In the genomic region with DNA sequence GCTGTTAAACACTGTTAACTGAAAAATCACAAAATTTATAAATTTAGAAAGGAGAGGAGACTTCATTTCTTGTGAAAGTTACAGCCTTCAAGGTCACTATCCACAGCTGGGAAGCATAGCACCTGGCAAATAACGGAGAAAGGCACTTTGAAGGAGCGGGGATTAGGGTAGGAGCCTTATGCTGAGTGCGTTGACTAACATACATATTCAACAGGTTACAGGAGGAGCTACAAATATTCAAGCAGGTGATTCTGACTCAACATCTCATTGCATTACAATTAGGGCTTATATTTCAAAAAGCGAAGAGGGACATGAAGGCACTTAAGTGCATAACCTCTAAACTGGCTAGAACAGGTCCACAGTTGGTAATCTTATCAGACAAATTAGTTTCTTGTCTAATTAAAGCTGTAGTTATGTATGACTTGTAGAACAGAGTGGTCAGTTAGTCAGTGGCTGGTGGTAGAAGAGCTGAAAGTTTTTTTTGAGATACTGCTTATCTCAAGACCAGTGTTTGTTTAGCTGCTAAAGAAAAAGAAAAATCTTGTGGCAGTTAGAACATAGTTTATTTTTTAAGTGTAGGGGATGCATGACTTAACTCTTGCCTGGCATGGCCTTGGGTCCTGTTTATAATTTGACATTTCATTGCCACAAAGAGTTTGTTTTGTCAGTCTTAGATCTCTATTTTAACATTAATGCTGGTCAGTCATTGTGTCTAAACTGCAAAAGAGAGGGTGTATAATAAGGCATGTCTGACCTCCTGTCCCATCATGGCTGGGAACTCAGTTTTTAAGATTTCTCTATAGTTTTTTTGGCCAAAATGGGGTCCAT, we compare ENCODE assay signal across 2 cellular contexts.
TF ChIP-seq lines count a peak whose summit lies in the region.

No MANE protein-coding gene starts in this region.

TF ChIP-seq in GM23338, 12 proteins besides CTCF, POLR2A, EP300 and RAD21 (continued from another document and continues in another):
- TF ChIP-seq, protein P1, sequence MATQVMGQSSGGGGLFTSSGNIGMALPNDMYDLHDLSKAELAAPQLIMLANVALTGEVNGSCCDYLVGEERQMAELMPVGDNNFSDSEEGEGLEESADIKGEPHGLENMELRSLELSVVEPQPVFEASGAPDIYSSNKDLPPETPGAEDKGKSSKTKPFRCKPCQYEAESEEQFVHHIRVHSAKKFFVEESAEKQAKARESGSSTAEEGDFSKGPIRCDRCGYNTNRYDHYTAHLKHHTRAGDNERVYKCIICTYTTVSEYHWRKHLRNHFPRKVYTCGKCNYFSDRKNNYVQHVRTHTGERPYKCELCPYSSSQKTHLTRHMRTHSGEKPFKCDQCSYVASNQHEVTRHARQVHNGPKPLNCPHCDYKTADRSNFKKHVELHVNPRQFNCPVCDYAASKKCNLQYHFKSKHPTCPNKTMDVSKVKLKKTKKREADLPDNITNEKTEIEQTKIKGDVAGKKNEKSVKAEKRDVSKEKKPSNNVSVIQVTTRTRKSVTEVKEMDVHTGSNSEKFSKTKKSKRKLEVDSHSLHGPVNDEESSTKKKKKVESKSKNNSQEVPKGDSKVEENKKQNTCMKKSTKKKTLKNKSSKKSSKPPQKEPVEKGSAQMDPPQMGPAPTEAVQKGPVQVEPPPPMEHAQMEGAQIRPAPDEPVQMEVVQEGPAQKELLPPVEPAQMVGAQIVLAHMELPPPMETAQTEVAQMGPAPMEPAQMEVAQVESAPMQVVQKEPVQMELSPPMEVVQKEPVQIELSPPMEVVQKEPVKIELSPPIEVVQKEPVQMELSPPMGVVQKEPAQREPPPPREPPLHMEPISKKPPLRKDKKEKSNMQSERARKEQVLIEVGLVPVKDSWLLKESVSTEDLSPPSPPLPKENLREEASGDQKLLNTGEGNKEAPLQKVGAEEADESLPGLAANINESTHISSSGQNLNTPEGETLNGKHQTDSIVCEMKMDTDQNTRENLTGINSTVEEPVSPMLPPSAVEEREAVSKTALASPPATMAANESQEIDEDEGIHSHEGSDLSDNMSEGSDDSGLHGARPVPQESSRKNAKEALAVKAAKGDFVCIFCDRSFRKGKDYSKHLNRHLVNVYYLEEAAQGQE (IDR thresholded peaks at IDR 0.05; ENCODE audit: unreplicated experiment) = no peak
- TF ChIP-seq CREB1 (CRISPR knock-in tag; IDR thresholded peaks at IDR 0.05; ENCODE audit: low read depth) (no peak), ZNF331 (CRISPR knock-in tag; IDR thresholded peaks at IDR 0.05; ENCODE audit: low read depth) (no peak), NANOG (IDR thresholded peaks at IDR 0.05; ENCODE audit: borderline replicate concordance) (no peak), STAT1 (IDR thresholded peaks at IDR 0.05; ENCODE audit: unreplicated experiment) (no peak)
- TF ChIP-seq, protein P2, sequence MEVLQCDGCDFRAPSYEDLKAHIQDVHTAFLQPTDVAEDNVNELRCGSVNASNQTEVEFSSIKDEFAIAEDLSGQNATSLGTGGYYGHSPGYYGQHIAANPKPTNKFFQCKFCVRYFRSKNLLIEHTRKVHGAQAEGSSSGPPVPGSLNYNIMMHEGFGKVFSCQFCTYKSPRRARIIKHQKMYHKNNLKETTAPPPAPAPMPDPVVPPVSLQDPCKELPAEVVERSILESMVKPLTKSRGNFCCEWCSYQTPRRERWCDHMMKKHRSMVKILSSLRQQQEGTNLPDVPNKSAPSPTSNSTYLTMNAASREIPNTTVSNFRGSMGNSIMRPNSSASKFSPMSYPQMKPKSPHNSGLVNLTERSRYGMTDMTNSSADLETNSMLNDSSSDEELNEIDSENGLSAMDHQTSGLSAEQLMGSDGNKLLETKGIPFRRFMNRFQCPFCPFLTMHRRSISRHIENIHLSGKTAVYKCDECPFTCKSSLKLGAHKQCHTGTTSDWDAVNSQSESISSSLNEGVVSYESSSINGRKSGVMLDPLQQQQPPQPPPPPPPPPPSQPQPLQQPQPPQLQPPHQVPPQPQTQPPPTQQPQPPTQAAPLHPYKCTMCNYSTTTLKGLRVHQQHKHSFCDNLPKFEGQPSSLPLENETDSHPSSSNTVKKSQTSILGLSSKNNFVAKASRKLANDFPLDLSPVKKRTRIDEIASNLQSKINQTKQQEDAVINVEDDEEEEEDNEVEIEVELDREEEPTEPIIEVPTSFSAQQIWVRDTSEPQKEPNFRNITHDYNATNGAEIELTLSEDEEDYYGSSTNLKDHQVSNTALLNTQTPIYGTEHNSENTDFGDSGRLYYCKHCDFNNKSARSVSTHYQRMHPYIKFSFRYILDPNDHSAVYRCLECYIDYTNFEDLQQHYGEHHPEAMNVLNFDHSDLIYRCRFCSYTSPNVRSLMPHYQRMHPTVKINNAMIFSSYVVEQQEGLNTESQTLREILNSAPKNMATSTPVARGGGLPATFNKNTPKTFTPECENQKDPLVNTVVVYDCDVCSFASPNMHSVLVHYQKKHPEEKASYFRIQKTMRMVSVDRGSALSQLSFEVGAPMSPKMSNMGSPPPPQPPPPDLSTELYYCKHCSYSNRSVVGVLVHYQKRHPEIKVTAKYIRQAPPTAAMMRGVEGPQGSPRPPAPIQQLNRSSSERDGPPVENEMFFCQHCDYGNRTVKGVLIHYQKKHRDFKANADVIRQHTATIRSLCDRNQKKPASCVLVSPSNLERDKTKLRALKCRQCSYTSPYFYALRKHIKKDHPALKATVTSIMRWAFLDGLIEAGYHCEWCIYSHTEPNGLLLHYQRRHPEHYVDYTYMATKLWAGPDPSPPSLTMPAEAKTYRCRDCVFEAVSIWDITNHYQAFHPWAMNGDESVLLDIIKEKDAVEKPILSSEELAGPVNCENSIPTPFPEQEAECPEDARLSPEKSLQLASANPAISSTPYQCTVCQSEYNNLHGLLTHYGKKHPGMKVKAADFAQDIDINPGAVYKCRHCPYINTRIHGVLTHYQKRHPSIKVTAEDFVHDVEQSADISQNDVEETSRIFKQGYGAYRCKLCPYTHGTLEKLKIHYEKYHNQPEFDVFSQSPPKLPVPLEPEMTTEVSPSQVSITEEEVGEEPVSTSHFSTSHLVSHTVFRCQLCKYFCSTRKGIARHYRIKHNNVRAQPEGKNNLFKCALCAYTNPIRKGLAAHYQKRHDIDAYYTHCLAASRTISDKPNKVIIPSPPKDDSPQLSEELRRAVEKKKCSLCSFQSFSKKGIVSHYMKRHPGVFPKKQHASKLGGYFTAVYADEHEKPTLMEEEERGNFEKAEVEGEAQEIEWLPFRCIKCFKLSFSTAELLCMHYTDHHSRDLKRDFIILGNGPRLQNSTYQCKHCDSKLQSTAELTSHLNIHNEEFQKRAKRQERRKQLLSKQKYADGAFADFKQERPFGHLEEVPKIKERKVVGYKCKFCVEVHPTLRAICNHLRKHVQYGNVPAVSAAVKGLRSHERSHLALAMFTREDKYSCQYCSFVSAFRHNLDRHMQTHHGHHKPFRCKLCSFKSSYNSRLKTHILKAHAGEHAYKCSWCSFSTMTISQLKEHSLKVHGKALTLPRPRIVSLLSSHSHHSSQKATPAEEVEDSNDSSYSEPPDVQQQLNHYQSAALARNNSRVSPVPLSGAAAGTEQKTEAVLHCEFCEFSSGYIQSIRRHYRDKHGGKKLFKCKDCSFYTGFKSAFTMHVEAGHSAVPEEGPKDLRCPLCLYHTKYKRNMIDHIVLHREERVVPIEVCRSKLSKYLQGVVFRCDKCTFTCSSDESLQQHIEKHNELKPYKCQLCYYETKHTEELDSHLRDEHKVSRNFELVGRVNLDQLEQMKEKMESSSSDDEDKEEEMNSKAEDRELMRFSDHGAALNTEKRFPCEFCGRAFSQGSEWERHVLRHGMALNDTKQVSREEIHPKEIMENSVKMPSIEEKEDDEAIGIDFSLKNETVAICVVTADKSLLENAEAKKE (CRISPR knock-in tag; IDR thresholded peaks at IDR 0.05) = no peak
- TF ChIP-seq, protein P3, sequence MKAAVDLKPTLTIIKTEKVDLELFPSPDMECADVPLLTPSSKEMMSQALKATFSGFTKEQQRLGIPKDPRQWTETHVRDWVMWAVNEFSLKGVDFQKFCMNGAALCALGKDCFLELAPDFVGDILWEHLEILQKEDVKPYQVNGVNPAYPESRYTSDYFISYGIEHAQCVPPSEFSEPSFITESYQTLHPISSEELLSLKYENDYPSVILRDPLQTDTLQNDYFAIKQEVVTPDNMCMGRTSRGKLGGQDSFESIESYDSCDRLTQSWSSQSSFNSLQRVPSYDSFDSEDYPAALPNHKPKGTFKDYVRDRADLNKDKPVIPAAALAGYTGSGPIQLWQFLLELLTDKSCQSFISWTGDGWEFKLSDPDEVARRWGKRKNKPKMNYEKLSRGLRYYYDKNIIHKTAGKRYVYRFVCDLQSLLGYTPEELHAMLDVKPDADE (IDR thresholded peaks at IDR 0.05) = no peak

TF ChIP-seq in WTC11, 78 proteins besides CTCF, POLR2A, EP300 and RAD21 (continued from another document):
- TF ChIP-seq, protein P4, sequence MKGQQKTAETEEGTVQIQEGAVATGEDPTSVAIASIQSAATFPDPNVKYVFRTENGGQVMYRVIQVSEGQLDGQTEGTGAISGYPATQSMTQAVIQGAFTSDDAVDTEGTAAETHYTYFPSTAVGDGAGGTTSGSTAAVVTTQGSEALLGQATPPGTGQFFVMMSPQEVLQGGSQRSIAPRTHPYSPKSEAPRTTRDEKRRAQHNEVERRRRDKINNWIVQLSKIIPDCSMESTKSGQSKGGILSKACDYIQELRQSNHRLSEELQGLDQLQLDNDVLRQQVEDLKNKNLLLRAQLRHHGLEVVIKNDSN (CRISPR knock-in tag; IDR thresholded peaks at IDR 0.05) = no peak
- TF ChIP-seq, protein P5, sequence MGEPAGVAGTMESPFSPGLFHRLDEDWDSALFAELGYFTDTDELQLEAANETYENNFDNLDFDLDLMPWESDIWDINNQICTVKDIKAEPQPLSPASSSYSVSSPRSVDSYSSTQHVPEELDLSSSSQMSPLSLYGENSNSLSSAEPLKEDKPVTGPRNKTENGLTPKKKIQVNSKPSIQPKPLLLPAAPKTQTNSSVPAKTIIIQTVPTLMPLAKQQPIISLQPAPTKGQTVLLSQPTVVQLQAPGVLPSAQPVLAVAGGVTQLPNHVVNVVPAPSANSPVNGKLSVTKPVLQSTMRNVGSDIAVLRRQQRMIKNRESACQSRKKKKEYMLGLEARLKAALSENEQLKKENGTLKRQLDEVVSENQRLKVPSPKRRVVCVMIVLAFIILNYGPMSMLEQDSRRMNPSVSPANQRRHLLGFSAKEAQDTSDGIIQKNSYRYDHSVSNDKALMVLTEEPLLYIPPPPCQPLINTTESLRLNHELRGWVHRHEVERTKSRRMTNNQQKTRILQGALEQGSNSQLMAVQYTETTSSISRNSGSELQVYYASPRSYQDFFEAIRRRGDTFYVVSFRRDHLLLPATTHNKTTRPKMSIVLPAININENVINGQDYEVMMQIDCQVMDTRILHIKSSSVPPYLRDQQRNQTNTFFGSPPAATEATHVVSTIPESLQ (CRISPR knock-in tag; IDR thresholded peaks at IDR 0.05) = no peak
